28 cellular contexts compared by ENCODE assay signal in the genomic region with DNA sequence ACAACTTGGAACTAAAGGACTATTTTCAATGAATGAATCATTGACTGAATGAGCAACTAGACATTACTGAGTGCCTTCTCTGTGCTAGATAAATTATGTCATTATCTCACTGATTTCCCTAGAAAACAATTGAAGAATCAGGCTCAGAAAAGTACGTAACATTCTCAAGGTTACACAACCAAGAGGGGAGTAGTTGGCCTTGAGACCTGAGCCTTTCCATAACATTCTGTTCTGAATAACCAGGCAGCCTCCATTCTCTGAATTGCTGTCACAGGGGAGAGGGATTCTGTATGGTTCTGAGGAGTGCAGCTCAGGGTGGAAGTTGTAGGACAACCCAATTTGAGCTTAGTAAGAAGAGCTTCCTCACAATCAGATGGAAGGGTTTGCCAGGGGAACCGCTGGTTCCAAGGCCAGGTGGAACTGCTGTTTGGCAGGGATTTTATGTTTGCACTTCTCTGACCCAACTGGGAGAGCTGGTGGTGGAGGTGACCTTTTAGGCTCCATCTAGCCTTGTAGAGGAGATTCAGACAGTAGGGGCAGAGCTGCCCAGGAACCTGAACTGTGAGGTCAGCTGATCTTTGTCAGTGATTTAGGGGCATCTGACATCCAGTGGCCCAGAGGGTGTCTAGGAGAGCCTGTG. TPM values are rescaled to one million over a fixed set of nuclear protein-coding genes. Genes with fewer than 3 reads are reported as not detected.
A peak's percentile ranks its signal among the peaks of the same experiment; 100 is the strongest.
DNase-seq lines count a peak whose midpoint lies in the region; ATAC-seq and TF ChIP-seq lines count a peak whose summit lies in the region.
"Had no signal": no experiment of that assay in that cellular context is flagged by ENCODE, and none has a peak within 500 bp of the region (broad histone marks: within the 10 kb centered on the region; RNA-seq: fewer than 3 reads in every experiment).

No MANE protein-coding gene starts in this region.

- H3K4me3 ChIP-seq in CD8-positive, alpha-beta T cell (ENCODE audit: low read depth, low read length) = no peak overlapping the region
- H3K4me3 ChIP-seq in body of pancreas = no peak overlapping the region
- H3K4me3 ChIP-seq: colonic mucosa, GM23338, prostate gland, sigmoid colon, testis had no signal

- no peak for ATAC-seq in CD8-positive, alpha-beta T cell
- ATAC-seq in body of pancreas (peak; percentile 68), HG03442 (IDR thresholded peaks at IDR 0.05; ENCODE audit: unreplicated experiment) (no peak)
- ATAC-seq in natural killer cell treated with Interleukin-12 subunit alpha and Interleukin-12 subunit beta and Interleukin-15 and Interleukin-18, amount 100 ng/mL, for 72 hours = no peak
- ATAC-seq: GM23338; stimulated activated naive CD8-positive, alpha-beta T cell treated with anti-CD3 and anti-CD28 coated beads, Interleukin-15, Interleukin-2, amounts not matched to agents 100 U/mL and 50 U/mL, for 24 hours had no signal

- H3K27me3 Mint-ChIP-seq in CD8-positive, alpha-beta T cell (ENCODE audit: low read depth) = no peaks in the 10 kb centered on the region
- H3K27me3 Mint-ChIP-seq in IgD-negative memory B cell = no peaks in the 10 kb centered on the region
- no peaks in the 10 kb centered on the region for H3K27me3 Mint-ChIP-seq in natural killer cell treated with Interleukin-12 subunit alpha and Interleukin-12 subunit beta and Interleukin-15 and Interleukin-18, amount 100 ng/mL, for 72 hours
- H3K27me3 Mint-ChIP-seq: CD4-positive, alpha-beta T cell had no signal

- H3K27ac Mint-ChIP-seq in CD8-positive, alpha-beta T cell = peak overlapping the region; percentile 47
- peak overlapping the region in 2 of 3 donors; percentile 50 to 85 for H3K27ac Mint-ChIP-seq in IgD-negative memory B cell
- peak overlapping the region; percentile 92 to 99 for H3K27ac Mint-ChIP-seq in natural killer cell treated with Interleukin-12 subunit alpha and Interleukin-12 subunit beta and Interleukin-15 and Interleukin-18, amount 100 ng/mL, for 72 hours
- H3K27ac Mint-ChIP-seq: CD4-positive, alpha-beta T cell; GM23338; HFFc6 had no signal

- 13 to 22% methylated on average over 2 of the region's 2 CpGs for WGBS in body of pancreas, 2 donors

- H3K9me3 ChIP-seq in CD8-positive, alpha-beta T cell (ENCODE audit: low read length) = no peaks in the 10 kb centered on the region
- H3K9me3 ChIP-seq in body of pancreas = no peaks in the 10 kb centered on the region
- H3K9me3 ChIP-seq: colonic mucosa, neutrophil, prostate gland, sigmoid colon, testis had no signal

- no peaks in the 10 kb centered on the region for H3K9me3 Mint-ChIP-seq in CD8-positive, alpha-beta T cell
- no peaks in the 10 kb centered on the region for H3K9me3 Mint-ChIP-seq in IgD-negative memory B cell
- no peaks in the 10 kb centered on the region for H3K9me3 Mint-ChIP-seq in natural killer cell treated with Interleukin-12 subunit alpha and Interleukin-12 subunit beta and Interleukin-15 and Interleukin-18, amount 100 ng/mL, for 72 hours
- H3K9me3 Mint-ChIP-seq: CD4-positive, alpha-beta T cell; GM23338; HFFc6 had no signal

- CTCF ChIA-PET in CD8-positive, alpha-beta T cell (lab: Charles Lee) = no interaction called here

- H3K4me1 Mint-ChIP-seq in CD8-positive, alpha-beta T cell (ENCODE audit: low read depth) = peaks cover 17% of the 10 kb centered on the region
- H3K4me1 Mint-ChIP-seq in IgD-negative memory B cell = peaks cover 0 to 2% (median 0%) of the 10 kb centered on the region in 3 donors
- H3K4me1 Mint-ChIP-seq in natural killer cell treated with Interleukin-12 subunit alpha and Interleukin-12 subunit beta and Interleukin-15 and Interleukin-18, amount 100 ng/mL, for 72 hours (ENCODE audit: low read depth in 2 of 2) = peaks cover 46 to 50% of the 10 kb centered on the region in 2 donors
- H3K4me1 Mint-ChIP-seq: GM23338 had no signal

- intact Hi-C loops in CD8-positive, alpha-beta T cell (cut with DNase I, micrococcal nuclease) = no loop called here
- intact Hi-C loops in body of pancreas (cut with DNase I) = no loop called here

- no peaks in the 10 kb centered on the region for H3K27me3 ChIP-seq in CD8-positive, alpha-beta T cell (ENCODE audit: insufficient read depth, low read length)
- H3K27me3 ChIP-seq in body of pancreas = no peaks in the 10 kb centered on the region
- H3K27me3 ChIP-seq: colonic mucosa, neutrophil, sigmoid colon, testis had no signal

- no peak overlapping the region for H3K27ac ChIP-seq in CD8-positive, alpha-beta T cell (ENCODE audit: low read depth, low read length)
- peak overlapping the region in 1 of 4 donors; percentile 31 for H3K27ac ChIP-seq in body of pancreas
- H3K27ac ChIP-seq: colonic mucosa, HL-60, neutrophil, prostate gland, sigmoid colon had no signal

- H3K36me3 Mint-ChIP-seq in CD8-positive, alpha-beta T cell = peaks cover 84% of the 10 kb centered on the region
- H3K36me3 Mint-ChIP-seq in IgD-negative memory B cell = no peaks in the 10 kb centered on the region
- H3K36me3 Mint-ChIP-seq in natural killer cell treated with Interleukin-12 subunit alpha and Interleukin-12 subunit beta and Interleukin-15 and Interleukin-18, amount 100 ng/mL, for 72 hours = peaks cover 41% of the 10 kb centered on the region

- no peak for DNase-seq in CD8-positive, alpha-beta T cell
- DNase-seq in body of pancreas = peak; percentile 24 to 53 (median 46)
- no peak for DNase-seq in natural killer cell treated with Interleukin-12 subunit alpha and Interleukin-12 subunit beta and Interleukin-15 and Interleukin-18, amount 100 ng/mL, for 72 hours (ENCODE audit: low spot score)
- no peak for DNase-seq in A172 (ENCODE audit: low spot score)
- DNase-seq in SW480 (ENCODE audit: low spot score) = no peak
- DNase-seq: activated CD4-positive, alpha-beta T cell treated with anti-CD3 and anti-CD28 coated beads for 4 hours; activated effector memory CD4-positive, alpha-beta T cell treated with Interleukin-2 at 50 U/mL for 16 hours; CD4-positive, alpha-beta T cell; colonic mucosa; effector CD8-positive, alpha-beta T cell; erythroblast; head of caudate nucleus; HFFc6; kidney glomerular epithelial cell; NCI-H146; NCI-H446 treated with DMSO at 0.1 percent for 48 hours; NCI-H82; RPMI8226; sigmoid colon; stimulated activated naive CD8-positive, alpha-beta T cell treated with anti-CD3 and anti-CD28 coated beads, Interleukin-15, Interleukin-2, amounts not matched to agents 100 U/mL and 50 U/mL, for 24 hours; T-helper 2 cell; testis had no signal

- TF ChIP-seq POLR2A in body of pancreas (IDR thresholded peaks at IDR 0.05) = no peak

- H3K4me3 Mint-ChIP-seq in CD8-positive, alpha-beta T cell = no peak overlapping the region
- H3K4me3 Mint-ChIP-seq in IgD-negative memory B cell = peak overlapping the region in 1 of 4 donors; percentile 6
- no peak overlapping the region for H3K4me3 Mint-ChIP-seq in natural killer cell treated with Interleukin-12 subunit alpha and Interleukin-12 subunit beta and Interleukin-15 and Interleukin-18, amount 100 ng/mL, for 72 hours
- H3K4me3 Mint-ChIP-seq: CD4-positive, alpha-beta T cell; GM23338; HFFc6 had no signal

- no peak for TF ChIP-seq CTCF in CD8-positive, alpha-beta T cell (IDR thresholded peaks at IDR 0.05)
- no peak for TF ChIP-seq CTCF in body of pancreas (IDR thresholded peaks at IDR 0.05)

- H3K4me1 ChIP-seq in CD8-positive, alpha-beta T cell (ENCODE audit: insufficient read depth, low read length) = no peaks in the 10 kb centered on the region
- peaks cover 14% of the 10 kb centered on the region for H3K4me1 ChIP-seq in body of pancreas
- H3K4me1 ChIP-seq: colonic mucosa, prostate gland, sigmoid colon had no signal

- H3K36me3 ChIP-seq in CD8-positive, alpha-beta T cell (ENCODE audit: insufficient read depth, low read length) = peaks cover 44% of the 10 kb centered on the region
- peaks cover 0 to 11% of the 10 kb centered on the region in 2 donors for H3K36me3 ChIP-seq in body of pancreas (replicated peaks in 1 of 2; ENCODE audit: insufficient read depth in 1 of 2, low read depth in 2 of 2)
- H3K36me3 ChIP-seq: colonic mucosa had no signal

- POLR2A ChIA-PET in CD8-positive, alpha-beta T cell (lab: Charles Lee) = interaction anchor here (0.6 kb wide), 1 partner anchor 141 kb away, joined by 4 read pairs; no protein-coding TSS in a partner anchor

RNA-seq across cellular contexts. Expression of a gene that starts 16.3 kb away (rescaled TPM):
- total RNA-seq in CD8-positive, alpha-beta T cell = 10 to 100 TPM; 27.2 to 27.8 TPM
- polyA plus RNA-seq in IgD-negative memory B cell = 13.7 TPM
- 10 to 100 TPM in 1 of 2 donors, 1 to 10 TPM in 1; 9.6 to 15.0 TPM for total RNA-seq in body of pancreas
- 10 to 100 TPM; 37.0 to 70.2 TPM for total RNA-seq in natural killer cell treated with Interleukin-12 subunit alpha and Interleukin-12 subunit beta and Interleukin-15 and Interleukin-18, amount 100 ng/mL, for 72 hours
- total RNA-seq in A172 (2014; rRNA removed; shearing (Covaris generic)) = 40.3 and 43.8 TPM in 2 replicates

RNA-seq across cellular contexts. Expression of a gene that starts 36.8 kb away (rescaled TPM):
- 10 to 100 TPM; 18.5 to 18.7 TPM for total RNA-seq in CD8-positive, alpha-beta T cell
- 1.1 TPM for polyA plus RNA-seq in IgD-negative memory B cell
- 1 to 10 TPM; 8.8 to 9.9 TPM for total RNA-seq in body of pancreas
- 1 to 10 TPM; 8.5 TPM for total RNA-seq in natural killer cell treated with Interleukin-12 subunit alpha and Interleukin-12 subunit beta and Interleukin-15 and Interleukin-18, amount 100 ng/mL, for 72 hours
- total RNA-seq in A172 (2014; rRNA removed; shearing (Covaris generic)) = 8.9 and 9.7 TPM in 2 replicates

Comparison
In these comparisons a context has a peak if more than half of its experiments do, and no peak if none do; other contexts are left out.
1. DNase-seq: peak in body of pancreas (4 of 4); none in CD8-positive, alpha-beta T cell (0 of 7), natural killer cell treated with Interleukin-12 subunit alpha and Interleukin-12 subunit beta and Interleukin-15 and Interleukin-18, amount 100 ng/mL, for 72 hours (single experiment), A172 (single experiment) and SW480 (single experiment).
2. Peak in every context shown above with its lines, with median percentiles within 50 percentile points of each other: H3K27ac Mint-ChIP-seq.